Comparison of ENCODE assay signal across 23 cellular contexts in genomic region chr10:7449063-7449695, GRCh38.
"Had no signal": no experiment of that assay in that cellular context is flagged by ENCODE, and none has a peak within 500 bp of the region (broad histone marks: within the 10 kb centered on the region; RNA-seq: fewer than 3 reads in every experiment).

No MANE protein-coding gene starts in this region.

- FAIRE-seq: frontal cortex, keratinocyte, TTC549 had no signal

- DNase-seq: activated CD4-positive, alpha-beta memory T cell treated with anti-CD3 and anti-CD28 coated beads for 36 hours; activated CD4-positive, alpha-beta T cell treated with anti-CD3 and anti-CD28 coated beads, Interleukin-2, amount 10 ng/mL, durations not matched to agents 24 days and 14 days; activated CD8-positive, alpha-beta memory T cell treated with anti-CD3 and anti-CD28 coated beads, Interleukin-2, amount 50 U/mL, for 4 hours; activated effector memory CD4-positive, alpha-beta T cell treated with anti-CD3 and anti-CD28 coated beads, Interleukin-2, amount 50 U/mL, for 16 hours; activated naive CD4-positive, alpha-beta T cell treated with anti-CD3 and anti-CD28 coated beads for 36 hours; activated T-cell treated with anti-CD3 and anti-CD28 coated beads, Interleukin-2, amount 50 U/mL, for 1 hour; amygdala; cortex of kidney; esophagus squamous epithelium; left colon; mesenchymal stem cell; right cardiac atrium; spleen; stimulated activated naive CD4-positive, alpha-beta T cell treated with Interleukin-2 at 50 U/mL for 16 hours; transverse colon had no signal

- H3K27ac ChIP-seq: esophagus squamous epithelium, hepatocyte, spleen, transverse colon, VCaP had no signal

- H3K4me3 ChIP-seq: esophagus squamous epithelium, hepatocyte, spleen, transverse colon had no signal

- H3K27me3 ChIP-seq: hepatocyte, spleen, transverse colon had no signal

- H3K36me3 ChIP-seq: esophagus squamous epithelium, spleen, transverse colon had no signal

- H3K4me3 Mint-ChIP-seq: activated CD4-positive, alpha-beta memory T cell treated with anti-CD3 and anti-CD28 coated beads for 36 hours; activated CD4-positive, alpha-beta T cell treated with anti-CD3 and anti-CD28 coated beads, Interleukin-2, amount 10 ng/mL, durations not matched to agents 24 days and 14 days; activated naive CD4-positive, alpha-beta T cell treated with anti-CD3 and anti-CD28 coated beads for 36 hours; activated T-helper 1 cell treated with anti-CD3 and anti-CD28 coated beads, Interleukin-12 subunit alpha, Interleukin-12 subunit beta, Interleukin-2, Interleukin-4 antibody, amounts not matched to agents 30 ng/mL and 10 ng/mL and 1 ng/mL, durations not matched to agents 14 hours and 24 hours and 36 hours; natural killer cell treated with Interleukin-12 subunit alpha and Interleukin-12 subunit beta and Interleukin-15 and Interleukin-18, amount 100 ng/mL, for 72 hours had no signal

- H3K4me2 ChIP-seq: hepatocyte had no signal

- ATAC-seq: activated CD4-positive, CD25-positive, alpha-beta regulatory T cell treated with anti-CD3 and anti-CD28 coated beads, Interleukin-2, amount 50 U/mL, for 24 hours; left colon; natural killer cell treated with Interleukin-12 subunit alpha and Interleukin-12 subunit beta and Interleukin-15 and Interleukin-18, amount 100 ng/mL, for 72 hours; right cardiac atrium had no signal

- H2AFZ ChIP-seq: hepatocyte had no signal

- H3K4me1 ChIP-seq: esophagus squamous epithelium, transverse colon had no signal

- H3K4me1 Mint-ChIP-seq: activated CD4-positive, alpha-beta T cell treated with anti-CD3 and anti-CD28 coated beads, Interleukin-2, amount 10 ng/mL, durations not matched to agents 24 days and 14 days had no signal

- H3K79me2 ChIP-seq: hepatocyte had no signal

- H3K27ac Mint-ChIP-seq: activated CD4-positive, alpha-beta memory T cell treated with anti-CD3 and anti-CD28 coated beads for 36 hours; activated CD4-positive, alpha-beta T cell treated with anti-CD3 and anti-CD28 coated beads, Interleukin-2, amount 10 ng/mL, durations not matched to agents 24 days and 14 days; activated naive CD4-positive, alpha-beta T cell treated with anti-CD3 and anti-CD28 coated beads for 36 hours; activated T-helper 1 cell treated with anti-CD3 and anti-CD28 coated beads, Interleukin-12 subunit alpha, Interleukin-12 subunit beta, Interleukin-2, Interleukin-4 antibody, amounts not matched to agents 30 ng/mL and 10 ng/mL and 1 ng/mL, durations not matched to agents 14 hours and 24 hours and 36 hours; natural killer cell treated with Interleukin-12 subunit alpha and Interleukin-12 subunit beta and Interleukin-15 and Interleukin-18, amount 100 ng/mL, for 72 hours had no signal
